8 cellular contexts compared by ENCODE assay signal in genomic region chr6:170552765-170553685, GRCh38. TPM values are rescaled to one million over a fixed set of nuclear protein-coding genes. Genes with fewer than 3 reads are reported as not detected.
DNase-seq lines count a peak whose midpoint lies in the region; ATAC-seq, FAIRE-seq and TF ChIP-seq lines count a peak whose summit lies in the region.

Gene PSMB1 (minus strand): TSS chr6:170553307. CDS start chr6:170553242, 65 bp downstream.

- H3K4me3 ChIP-seq in keratinocyte (ENCODE audit: control insufficient read depth in 2 of 3, extremely low read depth in 1 of 3, insufficient read depth in 2 of 3, low read depth in 1 of 3, low read length in 3 of 3): peak within 1 kb of the TSS; percentile 90 to 99 (median 95)

- no peaks in the 10 kb centered on the region for H3K9me1 ChIP-seq in keratinocyte (ENCODE audit: control insufficient read depth, extremely low read depth, insufficient read depth, low read length)

- H4K20me1 ChIP-seq in keratinocyte (ENCODE audit: control insufficient read depth, extremely low read depth, insufficient read depth, low read length): peaks cover 4% of the 10 kb centered on the region

- peak within 1 kb of the TSS; percentile 100 for H2AFZ ChIP-seq in keratinocyte (ENCODE audit: control insufficient read depth, low read length)

- no peaks in the 10 kb centered on the region for H3K9me3 ChIP-seq in keratinocyte (ENCODE audit: control insufficient read depth, low read depth, low read length)

- peak; percentile 86 for FAIRE-seq in keratinocyte (lab: Jason Lieb, UNC)

- peak within 1 kb of the TSS; percentile 98 for H3K27ac ChIP-seq in keratinocyte (ENCODE audit: control insufficient read depth, insufficient read depth, low read length)

- peaks cover 7 to 10% of the 10 kb centered on the region in 2 experiments for H3K36me3 ChIP-seq in keratinocyte (ENCODE audit: control insufficient read depth in 2 of 2, extremely low read depth in 1 of 2, insufficient read depth in 2 of 2, low read length in 2 of 2)

- peak within 1 kb of the TSS; percentile 98 for H3K9ac ChIP-seq in keratinocyte (ENCODE audit: control insufficient read depth, extremely low read depth, insufficient read depth, low read length)

- no peaks in the 10 kb centered on the region for H3K27me3 ChIP-seq in keratinocyte (ENCODE audit: control insufficient read depth, extremely low read depth, insufficient read depth, low read length)

- DNase-seq in AG09319 (ENCODE audit: extremely low read depth, low read depth) (peak; percentile 79), NCI-H460 (ENCODE audit: extremely low read depth, low read depth) (peak; percentile 89), cerebellum (ENCODE audit: low spot score) (peak; percentile 92), keratinocyte (ENCODE audit: low read depth, low spot score) (peak; percentile 56)
- peak; percentile 79 for DNase-seq in activated CD4-positive, CD25-positive, alpha-beta regulatory T cell treated with anti-CD3 and anti-CD28 coated beads, Interleukin-2, amount 50 U/mL, for 72 hours
- DNase-seq in stimulated activated CD4-positive, alpha-beta T cell treated with anti-CD3 and anti-CD28 coated beads, Interleukin-15, amount 100 ng/mL, for 1 hour (ENCODE audit: low read depth in 1 of 2, low spot score in 1 of 2): peak; percentile 41 to 67

- H3K79me2 ChIP-seq in keratinocyte (ENCODE audit: control insufficient read depth, insufficient read depth, low read length): peaks cover 86% of the 10 kb centered on the region

- dilution Hi-C loops in keratinocyte (cut with MboI; ENCODE audit: extremely low pct_ligation_motif_present, low sequenced_read_pairs): no loop called here

- peak within 1 kb of the TSS; percentile 100 for H3K4me2 ChIP-seq in keratinocyte (ENCODE audit: control insufficient read depth, extremely low read depth, insufficient read depth, low read depth, low read length)

- no peak for TF ChIP-seq CTCF in AG09319 (IDR thresholded peaks at IDR 0.05; ENCODE audit: low read depth, low read length)
- no peak for TF ChIP-seq CTCF in keratinocyte (optimal IDR thresholded peaks at IDR 0.05 in 1 of 3, IDR thresholded peaks at IDR 0.05 in 1 of 3, conservative IDR thresholded peaks at IDR 0.05 in 1 of 3; ENCODE audit: extremely low read depth in 1 of 3, insufficient read depth in 2 of 3, low read length in 3 of 3)

- H3K4me1 ChIP-seq in keratinocyte (ENCODE audit: control insufficient read depth, extremely low read depth, insufficient read depth, low read length): peaks cover 28% of the 10 kb centered on the region

- ATAC-seq in GM19025 (IDR thresholded peaks at IDR 0.05; ENCODE audit: low read depth, unreplicated experiment) (peak; percentile 47), HG03342 (IDR thresholded peaks at IDR 0.05; ENCODE audit: unreplicated experiment) (peak; percentile 51)

RNA-seq across cellular contexts. Expression of gene PSMB1, which starts in this region (rescaled TPM):
- 377 and 415 TPM in 2 replicates for total RNA-seq in NCI-H460 (2014; rRNA removed; shearing (Covaris generic))
- 288 and 298 TPM in 2 replicates for polyA plus RNA-seq in NCI-H460 (2014; cell fraction: nucleus; rRNA removed)
- 105 TPM for total RNA-seq in cerebellum
- 339 to 438 TPM (median 430 TPM) in 3 replicates for polyA plus RNA-seq in keratinocyte
- polyA plus RNA-seq in keratinocyte (2011; ENCODE audit: low read depth): 94.6 TPM
- 364 and 398 TPM in 2 replicates for polyA plus RNA-seq in keratinocyte (2011; cell fraction: cytosol; rRNA removed)
- polyA plus RNA-seq in keratinocyte (2011; cell fraction: nucleus; rRNA removed): 242 and 315 TPM in 2 replicates
- 214 and 257 TPM in 2 replicates for polyA plus RNA-seq in keratinocyte (2012; ENCODE audit: low replicate concordance)
- 66.2 to 278 TPM (median 255 TPM) in 3 replicates for polyA minus RNA-seq in keratinocyte
- polyA minus RNA-seq in keratinocyte (2011; cell fraction: cytosol; rRNA and poly(A)+ RNA removed): 155 TPM
- polyA minus RNA-seq in keratinocyte (2011; cell fraction: nucleus; rRNA and poly(A)+ RNA removed): 46.3 and 61.4 TPM in 2 replicates

Comparison
In these comparisons a context has a peak if more than half of its experiments do, and no peak if none do; other contexts are left out.
1. Peak in every context shown above with its lines: DNase-seq, ATAC-seq, H3K4me3 ChIP-seq and H3K27ac ChIP-seq.